ENCODE assay signal across 11 cellular contexts in genomic region chr15:81297580-81298575, GRCh38.
A peak's percentile ranks its signal among the peaks of the same experiment; 100 is the strongest.
DNase-seq lines count a peak whose midpoint lies in the region; TF ChIP-seq lines count a peak whose summit lies in the region.
"Had no signal": no experiment of that assay in that cellular context is flagged by ENCODE, and none has a peak within 500 bp of the region (broad histone marks: within the 10 kb centered on the region; RNA-seq: fewer than 3 reads in every experiment).

No MANE protein-coding gene starts in this region.

- no peaks in the 10 kb centered on the region for H4K20me1 ChIP-seq in KMS-11 (ENCODE audit: insufficient read depth)

- H3K4me1 ChIP-seq in KMS-11 (ENCODE audit: low read depth, poor library complexity, severe bottlenecking) (peaks cover 98% of the 10 kb centered on the region), muscle layer of colon (ENCODE audit: insufficient read depth, low read length) (no peaks in the 10 kb centered on the region)

- H3K9ac ChIP-seq in KMS-11, result no peak overlapping the region
- H3K9ac ChIP-seq in muscle layer of colon (ENCODE audit: low read length), result no peak overlapping the region

- H3K4me3 ChIP-seq in KMS-11 (IDR thresholded peaks at IDR 0.05; ENCODE audit: insufficient read depth, low read depth, low read length) (no peak overlapping the region), muscle layer of colon (ENCODE audit: low read depth in 1 of 2, low read length in 2 of 2) (peak overlapping the region; percentile 3 to 49)

- H3K9me3 ChIP-seq in muscle layer of colon (ENCODE audit: low read length), result no peaks in the 10 kb centered on the region

- TF ChIP-seq CTCF in KMS-11 (conservative IDR thresholded peaks at IDR 0.05; ENCODE audit: low read depth, low read length), result no peak
- no peak for TF ChIP-seq CTCF in GM13976 (IDR thresholded peaks at IDR 0.05; ENCODE audit: borderline replicate concordance, control extremely low read depth, extremely low read depth, insufficient read depth, missing control alignments)

- no peaks in the 10 kb centered on the region for H3K9me3 Mint-ChIP-seq in activated naive CD4-positive, alpha-beta T cell treated with anti-CD3 and anti-CD28 coated beads, Interleukin-2, amount 50 U/mL, for 24 hours

- in situ Hi-C loops in GM13976 (cut with MboI; ENCODE audit: low sequenced_read_pairs, unreplicated experiment), result no loop called here

- H3K4me3 Mint-ChIP-seq in activated naive CD4-positive, alpha-beta T cell treated with anti-CD3 and anti-CD28 coated beads, Interleukin-2, amount 50 U/mL, for 24 hours, result peak overlapping the region; percentile 95

- peaks cover 17% of the 10 kb centered on the region for H3K36me3 Mint-ChIP-seq in activated naive CD4-positive, alpha-beta T cell treated with anti-CD3 and anti-CD28 coated beads, Interleukin-2, amount 50 U/mL, for 24 hours

- H3K36me3 ChIP-seq in KMS-11 (ENCODE audit: insufficient read depth) (no peaks in the 10 kb centered on the region), muscle layer of colon (ENCODE audit: insufficient read depth, low read length) (no peaks in the 10 kb centered on the region)

- H3K27me3 Mint-ChIP-seq in activated naive CD4-positive, alpha-beta T cell treated with anti-CD3 and anti-CD28 coated beads, Interleukin-2, amount 50 U/mL, for 24 hours, result no peaks in the 10 kb centered on the region

- peak overlapping the region; percentile 99 for H3K27ac Mint-ChIP-seq in activated naive CD4-positive, alpha-beta T cell treated with anti-CD3 and anti-CD28 coated beads, Interleukin-2, amount 50 U/mL, for 24 hours

- H3K27me3 ChIP-seq in KMS-11 (ENCODE audit: insufficient read depth, low read depth), result no peaks in the 10 kb centered on the region
- H3K27me3 ChIP-seq in muscle layer of colon (ENCODE audit: control insufficient read depth in 1 of 2, insufficient read depth in 2 of 2, low read length in 2 of 2), result no peaks in the 10 kb centered on the region

- DNase-seq in CD1c-positive myeloid dendritic cell (ENCODE audit: extremely low spot score), result peak; percentile 83
- no peak for DNase-seq in NCI-H446 treated with DMSO at 0.1 percent for 48 hours (lab: John Stamatoyannopoulos, UW)
- no peak for DNase-seq in GM13976 (ENCODE audit: low spot score)
- DNase-seq in NCI-H748 (lab: John Stamatoyannopoulos, UW; ENCODE audit: unreplicated experiment), result no peak
- no peak for DNase-seq in midbrain (lab: John Stamatoyannopoulos, UW)
- DNase-seq: DMS 273 treated with DMSO at 0.1 percent for 48 hours; NCI-H2081 treated with DMSO at 0.1 percent for 48 hours; stimulated activated CD8-positive, alpha-beta memory T cell treated with anti-CD3 and anti-CD28 coated beads, Interleukin-4, amount 100 ng/mL, for 48 hours had no signal

- H3K79me2 ChIP-seq in KMS-11 (ENCODE audit: insufficient read depth, low read depth), result no peaks in the 10 kb centered on the region

- H2AFZ ChIP-seq in KMS-11 (ENCODE audit: low read depth), result no peak overlapping the region

- peaks cover 91% of the 10 kb centered on the region for H3K4me1 Mint-ChIP-seq in activated naive CD4-positive, alpha-beta T cell treated with anti-CD3 and anti-CD28 coated beads, Interleukin-2, amount 50 U/mL, for 24 hours

- peak overlapping the region; percentile 57 for H3K4me2 ChIP-seq in KMS-11

- H3K27ac ChIP-seq in KMS-11, result no peak overlapping the region
- no peak overlapping the region for H3K27ac ChIP-seq in muscle layer of colon (ENCODE audit: low read depth, low read length)
